Comparison of ENCODE assay signal across 14 cellular contexts in the genomic region with DNA sequence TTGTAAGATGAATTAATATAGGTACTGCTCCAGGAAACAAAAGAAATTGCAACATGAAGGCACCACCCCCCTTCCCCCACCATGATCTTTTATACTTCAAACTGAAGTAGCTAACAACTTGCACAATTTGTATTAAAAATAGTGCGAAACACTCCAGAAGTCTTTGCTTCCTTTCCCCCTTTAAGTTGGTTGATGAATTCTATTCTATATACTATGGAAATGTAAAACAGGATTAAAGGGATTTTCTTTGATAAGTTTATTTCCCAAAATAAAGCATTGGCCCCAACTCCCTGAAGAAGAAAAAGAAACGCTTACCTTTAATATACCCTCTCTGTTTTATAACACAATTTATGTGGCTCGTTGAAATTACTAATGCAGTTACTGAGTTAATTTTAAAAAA.
DNase-seq lines count a peak whose midpoint lies in the region; TF ChIP-seq lines count a peak whose summit lies in the region.
"Had no signal": no experiment of that assay in that cellular context is flagged by ENCODE, and none has a peak within 500 bp of the region (broad histone marks: within the 10 kb centered on the region; RNA-seq: fewer than 3 reads in every experiment).

No MANE protein-coding gene starts in this region.

- TF ChIP-seq CTCF in NB4 (IDR thresholded peaks at IDR 0.05; ENCODE audit: low read depth, low read length) (no peak), brain (conservative IDR thresholded peaks at IDR 0.05) (no peak)

- no peaks in the 10 kb centered on the region for H3K27me3 Mint-ChIP-seq in brain
- no peaks in the 10 kb centered on the region for H3K27me3 Mint-ChIP-seq in activated CD4-positive, alpha-beta memory T cell treated with anti-CD3 and anti-CD28 coated beads, Interleukin-2, amount 10 ng/mL, durations not matched to agents 7 days and 5 days
- H3K27me3 Mint-ChIP-seq: B cell; CD4-positive, alpha-beta memory T cell had no signal

- H3K36me3 Mint-ChIP-seq in brain, result no peaks in the 10 kb centered on the region
- H3K36me3 Mint-ChIP-seq in activated CD4-positive, alpha-beta memory T cell treated with anti-CD3 and anti-CD28 coated beads, Interleukin-2, amount 10 ng/mL, durations not matched to agents 7 days and 5 days (ENCODE audit: low read depth), result peaks cover 24% of the 10 kb centered on the region

- H3K4me3 ChIP-seq in NB4 (ENCODE audit: low read depth, low read length), result no peak overlapping the region
- H3K4me3 ChIP-seq: GM23338 had no signal

- no peak overlapping the region for H3K4me3 Mint-ChIP-seq in brain
- no peak overlapping the region for H3K4me3 Mint-ChIP-seq in activated CD4-positive, alpha-beta memory T cell treated with anti-CD3 and anti-CD28 coated beads, Interleukin-2, amount 10 ng/mL, durations not matched to agents 7 days and 5 days
- H3K4me3 Mint-ChIP-seq: B cell; CD4-positive, alpha-beta memory T cell; GM23338 had no signal

- no peaks in the 10 kb centered on the region for H3K9me3 Mint-ChIP-seq in brain
- H3K9me3 Mint-ChIP-seq in activated CD4-positive, alpha-beta memory T cell treated with anti-CD3 and anti-CD28 coated beads, Interleukin-2, amount 10 ng/mL, durations not matched to agents 7 days and 5 days, result no peaks in the 10 kb centered on the region
- H3K9me3 Mint-ChIP-seq: CD4-positive, alpha-beta memory T cell; GM23338 had no signal

- peaks cover 34% of the 10 kb centered on the region for H3K4me1 Mint-ChIP-seq in brain
- no peaks in the 10 kb centered on the region for H3K4me1 Mint-ChIP-seq in activated CD4-positive, alpha-beta memory T cell treated with anti-CD3 and anti-CD28 coated beads, Interleukin-2, amount 10 ng/mL, durations not matched to agents 7 days and 5 days

- POLR2A ChIA-PET in activated CD4-positive, alpha-beta memory T cell treated with anti-CD3 and anti-CD28 coated beads, Interleukin-2, amount 10 ng/mL, durations not matched to agents 7 days and 5 days (lab: Charles Lee), result no interaction called here

- no peak for TF ChIP-seq POLR2A in NB4 (IDR thresholded peaks at IDR 0.05; ENCODE audit: extremely low read depth, insufficient read length)

- CTCF ChIA-PET in activated CD4-positive, alpha-beta memory T cell treated with anti-CD3 and anti-CD28 coated beads, Interleukin-2, amount 10 ng/mL, durations not matched to agents 7 days and 5 days (lab: Charles Lee), result no interaction called here

- peak overlapping the region in 4 of 5 experiments; percentile 29 to 99 (median 63) for H3K27ac Mint-ChIP-seq in brain
- no peak overlapping the region for H3K27ac Mint-ChIP-seq in activated CD4-positive, alpha-beta memory T cell treated with anti-CD3 and anti-CD28 coated beads, Interleukin-2, amount 10 ng/mL, durations not matched to agents 7 days and 5 days
- H3K27ac Mint-ChIP-seq: B cell, GM23338 had no signal

- DNase-seq in NCI-H2227 treated with DMSO at 0.1 percent for 48 hours (lab: John Stamatoyannopoulos, UW) (peak; percentile 73), NCI-H2227 (lab: John Stamatoyannopoulos, UW; ENCODE audit: unreplicated experiment) (no peak), NB4 (ENCODE audit: low read depth) (peak; percentile 32), cerebellar cortex (ENCODE audit: low spot score) (no peak), epidermal melanocyte (ENCODE audit: insufficient read length, low spot score) (no peak)
- no peak for DNase-seq in activated CD4-positive, alpha-beta memory T cell treated with anti-CD3 and anti-CD28 coated beads, Interleukin-2, amount 10 ng/mL, durations not matched to agents 7 days and 5 days
- DNase-seq: CD4-positive, alpha-beta memory T cell; DMS153; DMS79 treated with DMSO at 0.1 percent for 48 hours; EL; H7 had no signal

Comparison
In these comparisons a context has a peak if more than half of its experiments do, and no peak if none do; other contexts are left out.
1. DNase-seq: peak in NCI-H2227 treated with DMSO at 0.1 percent for 48 hours (single experiment) and NB4 (single experiment); none in NCI-H2227 (single experiment), cerebellar cortex (single experiment), epidermal melanocyte (single experiment) and activated CD4-positive, alpha-beta memory T cell treated with anti-CD3 and anti-CD28 coated beads, Interleukin-2, amount 10 ng/mL, durations not matched to agents 7 days and 5 days (single experiment).